In the genomic region with DNA sequence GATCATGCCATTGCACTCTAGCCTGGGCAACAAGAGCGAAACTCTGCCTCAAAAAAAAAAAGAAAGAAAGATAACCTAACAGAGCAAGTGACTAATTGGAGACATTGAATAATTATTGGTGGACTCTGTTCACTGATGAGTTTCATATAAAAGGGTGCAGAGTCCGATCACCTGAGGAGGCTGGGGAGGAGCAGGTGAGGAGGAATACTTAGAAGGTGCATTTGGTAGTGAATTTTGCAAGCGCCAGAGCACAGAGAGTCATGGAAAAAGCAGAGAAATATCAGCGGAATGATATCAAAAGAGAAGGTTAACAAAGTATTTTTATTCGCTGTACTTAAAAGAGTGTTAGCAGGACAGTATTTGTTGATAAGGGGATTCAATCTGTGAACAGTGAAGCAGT, we compare ENCODE assay signal across 21 cellular contexts.
"Had no signal": no experiment of that assay in that cellular context is flagged by ENCODE, and none has a peak within 500 bp of the region (broad histone marks: within the 10 kb centered on the region; RNA-seq: fewer than 3 reads in every experiment).

No MANE protein-coding gene starts in this region.

- H3K4me1 ChIP-seq: prostate gland had no signal

- DNase-seq: cerebellar nuclear complex; colonic mucosa; dermis blood vessel endothelial cell; effector CD4-positive, alpha-beta T cell; gastrocnemius medialis; islet precursor cell; mammary epithelial cell; occipital lobe; pancreas; retina; stimulated activated naive CD4-positive, alpha-beta T cell; stomach; substantia nigra; transverse colon had no signal

- H3K36me3 Mint-ChIP-seq: natural killer cell treated with Interleukin-12 subunit alpha and Interleukin-12 subunit beta and Interleukin-15 and Interleukin-18, amount 100 ng/mL, for 72 hours had no signal

- H3K27me3 ChIP-seq: colonic mucosa, esophagus muscularis mucosa, gastrocnemius medialis, pancreas, stomach, transverse colon had no signal

- H3K36me3 ChIP-seq: colonic mucosa, esophagus muscularis mucosa, gastrocnemius medialis, prostate gland, thoracic aorta, transverse colon had no signal

- H3K4me3 ChIP-seq: colonic mucosa, esophagus muscularis mucosa, gastrocnemius medialis, pancreas, prostate gland, stomach, thoracic aorta, transverse colon had no signal

- H3K4me3 Mint-ChIP-seq: natural killer cell treated with Interleukin-12 subunit alpha and Interleukin-12 subunit beta and Interleukin-15 and Interleukin-18, amount 100 ng/mL, for 72 hours had no signal

- ATAC-seq: gastrocnemius medialis; left lobe of liver; natural killer cell treated with Interleukin-12 subunit alpha and Interleukin-12 subunit beta and Interleukin-15 and Interleukin-18, amount 100 ng/mL, for 72 hours; sciatic nerve had no signal

- H3K27ac ChIP-seq: epithelial cell of prostate, esophagus muscularis mucosa, gastrocnemius medialis, pancreas, prostate gland, stomach, thoracic aorta had no signal

- H3K27me3 Mint-ChIP-seq: natural killer cell treated with Interleukin-12 subunit alpha and Interleukin-12 subunit beta and Interleukin-15 and Interleukin-18, amount 100 ng/mL, for 72 hours had no signal

- H3K27ac Mint-ChIP-seq: natural killer cell treated with Interleukin-12 subunit alpha and Interleukin-12 subunit beta and Interleukin-15 and Interleukin-18, amount 100 ng/mL, for 72 hours had no signal

- H3K9me3 Mint-ChIP-seq: natural killer cell treated with Interleukin-12 subunit alpha and Interleukin-12 subunit beta and Interleukin-15 and Interleukin-18, amount 100 ng/mL, for 72 hours had no signal

- H3K9me3 ChIP-seq: colonic mucosa, esophagus muscularis mucosa, gastrocnemius medialis, pancreas, prostate gland, stomach, thoracic aorta, transverse colon had no signal
